In genomic region chr1:201982082-201982922, GRCh38 we compare ENCODE assay signal across 1 cellular context.
TF ChIP-seq lines count a peak whose summit lies in the region.

RNPEP (plus strand) TSS chr1:201982648; CDS start chr1:201982667, 19 bp downstream.

TF ChIP-seq in HepG2, 621 proteins besides CTCF, POLR2A, EP300 and RAD21 (continued from another document and continues in another):
- TF ChIP-seq NAIF1 (CRISPR knock-in tag; IDR thresholded peaks at IDR 0.05; ENCODE audit: borderline replicate concordance), result no peak
- no peak for TF ChIP-seq IKZF5 (CRISPR knock-in tag; IDR thresholded peaks at IDR 0.05)
- TF ChIP-seq ZFYVE20 (CRISPR knock-in tag; IDR thresholded peaks at IDR 0.05; ENCODE audit: borderline replicate concordance, low read depth), result 0 out of 2 replicates have a peak, but pooled peaks have one; percentile 35
- TF ChIP-seq AKNA (CRISPR knock-in tag; IDR thresholded peaks at IDR 0.05; ENCODE audit: borderline replicate concordance), result no peak
- peak; percentile 62; the same call in 1 of the 2 replicates for TF ChIP-seq TAF1 (CRISPR knock-in tag; IDR thresholded peaks at IDR 0.05)
- peak; percentile 79 for TF ChIP-seq YEATS4 (CRISPR knock-in tag; IDR thresholded peaks at IDR 0.05; ENCODE audit: borderline replicate concordance)
- TF ChIP-seq, protein P1, sequence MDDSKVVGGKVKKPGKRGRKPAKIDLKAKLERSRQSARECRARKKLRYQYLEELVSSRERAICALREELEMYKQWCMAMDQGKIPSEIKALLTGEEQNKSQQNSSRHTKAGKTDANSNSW (CRISPR knock-in tag; IDR thresholded peaks at IDR 0.05; ENCODE audit: borderline replicate concordance), result no peak
- no peak for TF ChIP-seq ZBTB7A (CRISPR knock-in tag; IDR thresholded peaks at IDR 0.05)
- TF ChIP-seq RFXAP (CRISPR knock-in tag; IDR thresholded peaks at IDR 0.05; ENCODE audit: borderline replicate concordance), result 0 out of 2 replicates have a peak, but pooled peaks have one; percentile 11
- TF ChIP-seq ZNF34 (CRISPR knock-in tag; IDR thresholded peaks at IDR 0.05; ENCODE audit: borderline replicate concordance), result peak; percentile 97
- 0 out of 2 replicates have a peak, but pooled peaks have one; percentile 44 for TF ChIP-seq MAZ (IDR thresholded peaks at IDR 0.05; ENCODE audit: borderline replicate concordance, low read depth, low read length)
- TF ChIP-seq MAZ (CRISPR knock-in tag; IDR thresholded peaks at IDR 0.05; ENCODE audit: low read depth), result peak; percentile 87; the same call in 1 of the 2 replicates
- TF ChIP-seq ZNF724P (CRISPR knock-in tag; IDR thresholded peaks at IDR 0.05; ENCODE audit: borderline replicate concordance), result 0 out of 2 replicates have a peak, but pooled peaks have one; percentile 76
- TF ChIP-seq ARNT (IDR thresholded peaks at IDR 0.05), result no peak
- TF ChIP-seq EZH2 (conservative IDR thresholded peaks at IDR 0.05; ENCODE audit: low read depth, low read length), result no peak
- 0 out of 2 replicates have a peak, but pooled peaks have one; percentile 67 for TF ChIP-seq MTA1 (CRISPR knock-in tag; IDR thresholded peaks at IDR 0.05; ENCODE audit: borderline replicate concordance)
- TF ChIP-seq ZNF782 (CRISPR knock-in tag; IDR thresholded peaks at IDR 0.05; ENCODE audit: borderline replicate concordance), result 0 out of 2 replicates have a peak, but pooled peaks have one; percentile 53
- TF ChIP-seq, protein P2, sequence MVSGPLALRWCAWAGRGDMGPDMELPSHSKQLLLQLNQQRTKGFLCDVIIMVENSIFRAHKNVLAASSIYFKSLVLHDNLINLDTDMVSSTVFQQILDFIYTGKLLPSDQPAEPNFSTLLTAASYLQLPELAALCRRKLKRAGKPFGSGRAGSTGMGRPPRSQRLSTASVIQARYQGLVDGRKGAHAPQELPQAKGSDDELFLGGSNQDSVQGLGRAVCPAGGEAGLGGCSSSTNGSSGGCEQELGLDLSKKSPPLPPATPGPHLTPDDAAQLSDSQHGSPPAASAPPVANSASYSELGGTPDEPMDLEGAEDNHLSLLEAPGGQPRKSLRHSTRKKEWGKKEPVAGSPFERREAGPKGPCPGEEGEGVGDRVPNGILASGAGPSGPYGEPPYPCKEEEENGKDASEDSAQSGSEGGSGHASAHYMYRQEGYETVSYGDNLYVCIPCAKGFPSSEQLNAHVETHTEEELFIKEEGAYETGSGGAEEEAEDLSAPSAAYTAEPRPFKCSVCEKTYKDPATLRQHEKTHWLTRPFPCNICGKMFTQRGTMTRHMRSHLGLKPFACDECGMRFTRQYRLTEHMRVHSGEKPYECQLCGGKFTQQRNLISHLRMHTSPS (CRISPR knock-in tag; IDR thresholded peaks at IDR 0.05; ENCODE audit: low read depth), result no peak
- TF ChIP-seq BRCA1 (CRISPR knock-in tag; IDR thresholded peaks at IDR 0.05), result no peak
- peak; percentile 81; the same call in 1 of the 2 replicates for TF ChIP-seq HOXA9 (CRISPR knock-in tag; IDR thresholded peaks at IDR 0.05; ENCODE audit: borderline replicate concordance)
- peak; percentile 60 for TF ChIP-seq ASH2L (IDR thresholded peaks at IDR 0.05; ENCODE audit: insufficient read length, low read depth, low read length)
- TF ChIP-seq ZNF616 (CRISPR knock-in tag; IDR thresholded peaks at IDR 0.05; ENCODE audit: low read depth), result 0 out of 2 replicates have a peak, but pooled peaks have one; percentile 78
- TF ChIP-seq, protein P3, sequence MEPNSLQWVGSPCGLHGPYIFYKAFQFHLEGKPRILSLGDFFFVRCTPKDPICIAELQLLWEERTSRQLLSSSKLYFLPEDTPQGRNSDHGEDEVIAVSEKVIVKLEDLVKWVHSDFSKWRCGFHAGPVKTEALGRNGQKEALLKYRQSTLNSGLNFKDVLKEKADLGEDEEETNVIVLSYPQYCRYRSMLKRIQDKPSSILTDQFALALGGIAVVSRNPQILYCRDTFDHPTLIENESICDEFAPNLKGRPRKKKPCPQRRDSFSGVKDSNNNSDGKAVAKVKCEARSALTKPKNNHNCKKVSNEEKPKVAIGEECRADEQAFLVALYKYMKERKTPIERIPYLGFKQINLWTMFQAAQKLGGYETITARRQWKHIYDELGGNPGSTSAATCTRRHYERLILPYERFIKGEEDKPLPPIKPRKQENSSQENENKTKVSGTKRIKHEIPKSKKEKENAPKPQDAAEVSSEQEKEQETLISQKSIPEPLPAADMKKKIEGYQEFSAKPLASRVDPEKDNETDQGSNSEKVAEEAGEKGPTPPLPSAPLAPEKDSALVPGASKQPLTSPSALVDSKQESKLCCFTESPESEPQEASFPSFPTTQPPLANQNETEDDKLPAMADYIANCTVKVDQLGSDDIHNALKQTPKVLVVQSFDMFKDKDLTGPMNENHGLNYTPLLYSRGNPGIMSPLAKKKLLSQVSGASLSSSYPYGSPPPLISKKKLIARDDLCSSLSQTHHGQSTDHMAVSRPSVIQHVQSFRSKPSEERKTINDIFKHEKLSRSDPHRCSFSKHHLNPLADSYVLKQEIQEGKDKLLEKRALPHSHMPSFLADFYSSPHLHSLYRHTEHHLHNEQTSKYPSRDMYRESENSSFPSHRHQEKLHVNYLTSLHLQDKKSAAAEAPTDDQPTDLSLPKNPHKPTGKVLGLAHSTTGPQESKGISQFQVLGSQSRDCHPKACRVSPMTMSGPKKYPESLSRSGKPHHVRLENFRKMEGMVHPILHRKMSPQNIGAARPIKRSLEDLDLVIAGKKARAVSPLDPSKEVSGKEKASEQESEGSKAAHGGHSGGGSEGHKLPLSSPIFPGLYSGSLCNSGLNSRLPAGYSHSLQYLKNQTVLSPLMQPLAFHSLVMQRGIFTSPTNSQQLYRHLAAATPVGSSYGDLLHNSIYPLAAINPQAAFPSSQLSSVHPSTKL (CRISPR knock-in tag; IDR thresholded peaks at IDR 0.05), result no peak
- TF ChIP-seq, protein P4, sequence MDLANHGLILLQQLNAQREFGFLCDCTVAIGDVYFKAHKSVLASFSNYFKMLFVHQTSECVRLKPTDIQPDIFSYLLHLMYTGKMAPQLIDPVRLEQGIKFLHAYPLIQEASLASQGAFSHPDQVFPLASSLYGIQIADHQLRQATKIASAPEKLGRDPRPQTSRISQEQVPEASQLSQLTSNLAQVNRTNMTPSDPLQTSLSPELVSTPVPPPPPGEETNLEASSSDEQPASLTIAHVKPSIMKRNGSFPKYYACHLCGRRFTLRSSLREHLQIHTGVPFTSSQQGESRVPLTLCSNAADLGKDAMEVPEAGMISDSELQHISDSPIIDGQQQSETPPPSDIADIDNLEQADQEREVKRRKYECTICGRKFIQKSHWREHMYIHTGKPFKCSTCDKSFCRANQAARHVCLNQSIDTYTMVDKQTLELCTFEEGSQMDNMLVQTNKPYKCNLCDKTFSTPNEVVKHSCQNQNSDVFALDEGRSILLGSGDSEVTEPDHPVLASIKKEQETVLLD (CRISPR knock-in tag; IDR thresholded peaks at IDR 0.05; ENCODE audit: low read depth), result peak; percentile 43; the same call in 1 of the 2 replicates
- peak; percentile 4; the same call in 1 of the 2 replicates for TF ChIP-seq ZNF331 (CRISPR knock-in tag; IDR thresholded peaks at IDR 0.05)
- TF ChIP-seq ZMYM3 (CRISPR knock-in tag; IDR thresholded peaks at IDR 0.05), result 0 out of 2 replicates have a peak, but pooled peaks have one; percentile 28
- 0 out of 2 replicates have a peak, but pooled peaks have one; percentile 46 for TF ChIP-seq ZC3H13 (CRISPR knock-in tag; IDR thresholded peaks at IDR 0.05)
- TF ChIP-seq PRPF4 (IDR thresholded peaks at IDR 0.05; ENCODE audit: low read depth, low read length, poor library complexity, severe bottlenecking), result no peak
- peak; percentile 54 for TF ChIP-seq POLR2AphosphoS5 (IDR thresholded peaks at IDR 0.05; ENCODE audit: low read depth, low read length)
- peak; percentile 36; the same call in 1 of the 2 replicates for TF ChIP-seq TBX2 (CRISPR knock-in tag; IDR thresholded peaks at IDR 0.05; ENCODE audit: borderline replicate concordance)
- 0 out of 2 replicates have a peak, but pooled peaks have one; percentile 12 for TF ChIP-seq MEIS2 (CRISPR knock-in tag; IDR thresholded peaks at IDR 0.05)
- TF ChIP-seq ZNF543 (CRISPR knock-in tag; IDR thresholded peaks at IDR 0.05), result 0 out of 2 replicates have a peak, but pooled peaks have one; percentile 63
- no peak for TF ChIP-seq ZEB1 (IDR thresholded peaks at IDR 0.05; ENCODE audit: insufficient replicate concordance, low read depth)
- peak; percentile 65 for TF ChIP-seq POLR2G (IDR thresholded peaks at IDR 0.05; ENCODE audit: low read depth, low read length)
- TF ChIP-seq AKAP8 (CRISPR knock-in tag; IDR thresholded peaks at IDR 0.05), result no peak
- peak; percentile 59; the same call in 1 of the 2 replicates for TF ChIP-seq ZNF430 (CRISPR knock-in tag; IDR thresholded peaks at IDR 0.05)
- peak; percentile 74 for TF ChIP-seq PHF8 (CRISPR knock-in tag; IDR thresholded peaks at IDR 0.05)
- TF ChIP-seq GZF1 (CRISPR knock-in tag; IDR thresholded peaks at IDR 0.05), result peak; percentile 11; the same call in 1 of the 2 replicates
- TF ChIP-seq ZNF574 (CRISPR knock-in tag; IDR thresholded peaks at IDR 0.05), result peak; percentile 71
- TF ChIP-seq REL (CRISPR knock-in tag; conservative IDR thresholded peaks at IDR 0.05), result no peak
- no peak for TF ChIP-seq CBFB (CRISPR knock-in tag; IDR thresholded peaks at IDR 0.05)
- no peak for TF ChIP-seq MXD4 (CRISPR knock-in tag; IDR thresholded peaks at IDR 0.05)
- TF ChIP-seq ZNF879 (CRISPR knock-in tag; IDR thresholded peaks at IDR 0.05), result no peak
- TF ChIP-seq ZNF703 (CRISPR knock-in tag; IDR thresholded peaks at IDR 0.05; ENCODE audit: borderline replicate concordance), result 0 out of 2 replicates have a peak, but pooled peaks have one; percentile 7
- TF ChIP-seq PAWR (CRISPR knock-in tag; IDR thresholded peaks at IDR 0.05; ENCODE audit: borderline replicate concordance), result no peak
- TF ChIP-seq ZSCAN29 (CRISPR knock-in tag; conservative IDR thresholded peaks at IDR 0.05), result no peak
- TF ChIP-seq FOXC1 (CRISPR knock-in tag; IDR thresholded peaks at IDR 0.05; ENCODE audit: borderline replicate concordance), result 0 out of 2 replicates have a peak, but pooled peaks have one; percentile 15
- no peak for TF ChIP-seq LCORL (IDR thresholded peaks at IDR 0.05)
- TF ChIP-seq LCORL (CRISPR knock-in tag; IDR thresholded peaks at IDR 0.05), result no peak; the same call in 1 of the 2 replicates
- TF ChIP-seq ZNF605 (CRISPR knock-in tag; IDR thresholded peaks at IDR 0.05), result 0 out of 2 replicates have a peak, but pooled peaks have one; percentile 14
- TF ChIP-seq NKX3-1 (CRISPR knock-in tag; IDR thresholded peaks at IDR 0.05), result 0 out of 2 replicates have a peak, but pooled peaks have one; percentile 12
- peak; percentile 37; the same call in 1 of the 3 replicates for TF ChIP-seq MXI1 (IDR thresholded peaks at IDR 0.05; ENCODE audit: borderline replicate concordance, low read depth, low read length)
- peak; percentile 27; the same call in 1 of the 2 replicates for TF ChIP-seq ZNF556 (CRISPR knock-in tag; IDR thresholded peaks at IDR 0.05; ENCODE audit: borderline replicate concordance)
- TF ChIP-seq ATF1 (CRISPR knock-in tag; IDR thresholded peaks at IDR 0.05), result no peak
